In the genomic region with DNA sequence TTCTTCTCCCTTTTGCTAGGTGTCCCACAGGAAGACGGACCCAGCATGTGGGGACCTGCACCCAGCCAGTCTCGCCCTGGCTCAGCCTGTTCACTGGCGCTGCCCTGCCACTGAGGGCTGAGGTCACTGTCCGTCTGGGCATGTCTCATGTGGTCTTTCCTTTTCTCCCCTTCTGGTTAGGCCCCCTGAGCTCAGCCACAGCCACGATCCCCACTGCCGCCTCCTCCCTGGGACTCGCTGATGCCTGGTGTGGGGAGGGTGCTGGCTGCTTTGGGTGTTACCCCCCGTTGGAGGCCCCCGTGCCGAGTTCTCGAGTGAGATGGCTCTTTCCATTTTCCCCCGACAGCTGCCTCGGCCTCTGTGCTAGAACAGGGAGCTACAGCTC, we compare ENCODE assay signal across 13 cellular contexts. TPM values are rescaled to one million over a fixed set of nuclear protein-coding genes. Genes with fewer than 3 reads are reported as not detected.
DNase-seq lines count a peak whose midpoint lies in the region; ATAC-seq, FAIRE-seq and TF ChIP-seq lines count a peak whose summit lies in the region.
"Had no signal": no experiment of that assay in that cellular context is flagged by ENCODE, and none has a peak within 500 bp of the region (broad histone marks: within the 10 kb centered on the region; RNA-seq: fewer than 3 reads in every experiment).

No MANE protein-coding gene starts in this region.

- no peaks in the 10 kb centered on the region; the same call in 1 of the 2 replicates for H3K9me1 ChIP-seq in IMR-90 (ENCODE audit: insufficient read depth, low read length)

- H4K20me1 ChIP-seq in IMR-90 (ENCODE audit: insufficient read depth, low read length) (no peaks in the 10 kb centered on the region), GM12878 (ENCODE audit: control insufficient read depth, insufficient read depth) (no peaks in the 10 kb centered on the region)

- H4K8ac ChIP-seq in IMR-90 (ENCODE audit: low read depth in 2 of 2, low read length in 2 of 2), result peak overlapping the region; percentile 65 to 95; a peak in 3 of 4 replicates

- no peak overlapping the region for H3K27ac Mint-ChIP-seq in activated T-helper 2 cell treated with anti-CD3 and anti-CD28 coated beads, Interferon-gamma antibody, Interleukin-2, Interleukin-4, amounts not matched to agents 10 μg/mL and 5 μg/mL and 100 μg/mL, durations not matched to agents 14 hours and 24 hours and 36 hours

- no peak overlapping the region for H2BK120ac ChIP-seq in IMR-90 (ENCODE audit: low read depth, low read length)

- H3K27me3 ChIP-seq in IMR-90 (ENCODE audit: control insufficient read depth, insufficient read depth, low read length) (no peaks in the 10 kb centered on the region), GM12878 (replicated peaks in 1 of 2; ENCODE audit: control insufficient read depth in 2 of 2, insufficient read depth in 2 of 2, low read length in 1 of 2) (no peaks in the 10 kb centered on the region; a peak in 1 of 4 replicates), right lobe of liver (no peaks in the 10 kb centered on the region), stomach smooth muscle (ENCODE audit: control insufficient read depth in 1 of 2, insufficient read depth in 2 of 2, low read length in 2 of 2) (no peaks in the 10 kb centered on the region)

- H2AK9ac ChIP-seq in IMR-90 (replicated peaks; ENCODE audit: low read depth, low read length, poor library complexity), result peak overlapping the region; percentile 84

- peaks cover 7% of the 10 kb centered on the region; the same call in 1 of the 2 replicates for H3K4me1 ChIP-seq in IMR-90 (ENCODE audit: control insufficient read depth, insufficient read depth, low read length)
- H3K4me1 ChIP-seq in GM12878 (ENCODE audit: control insufficient read depth, insufficient read depth, low read length), result no peaks in the 10 kb centered on the region
- H3K4me1 ChIP-seq in right lobe of liver, result peaks cover 0 to 4% (median 0%) of the 10 kb centered on the region in 4 donors
- H3K4me1 ChIP-seq in stomach smooth muscle (ENCODE audit: control insufficient read depth, insufficient read depth, low read length), result peaks cover 22% of the 10 kb centered on the region

- TF ChIP-seq EP300 in GM12878 (IDR thresholded peaks at IDR 0.05; ENCODE audit: borderline replicate concordance in 1 of 2, control insufficient read depth in 1 of 2, low read depth in 2 of 2, low read length in 2 of 2), result no peak

- CTCF ChIA-PET in IMR-90 (lab: Yijun Ruan, JAX) (interaction anchor here (1.1 to 3.6 kb wide), 3 partner anchors 11 to 32 kb away, joined by 3 to 12 read pairs (median 3); no protein-coding TSS in a partner anchor), GM12878 (lab: Yijun Ruan, JAX) (no interaction called here)

- H3K9ac ChIP-seq in IMR-90 (ENCODE audit: low read depth, low read length) (no peak overlapping the region), GM12878 (ENCODE audit: control insufficient read depth, insufficient read depth, low read length) (no peak overlapping the region), stomach smooth muscle (ENCODE audit: low read length in 2 of 2) (peak overlapping the region in 1 of 2 donors; percentile 2)

- no peak overlapping the region; the same call in 1 of the 2 replicates for H4K5ac ChIP-seq in IMR-90 (ENCODE audit: low read depth, low read length)

- H3K36me3 Mint-ChIP-seq in activated T-helper 2 cell treated with anti-CD3 and anti-CD28 coated beads, Interferon-gamma antibody, Interleukin-2, Interleukin-4, amounts not matched to agents 10 μg/mL and 5 μg/mL and 100 μg/mL, durations not matched to agents 14 hours and 24 hours and 36 hours (ENCODE audit: low read depth), result peaks cover 2% of the 10 kb centered on the region

- no peak overlapping the region for H3K23ac ChIP-seq in IMR-90 (ENCODE audit: low read depth, low read length)

- FAIRE-seq in GM12878 (lab: Jason Lieb, UNC), result no peak
- FAIRE-seq: endothelial cell of umbilical vein, RCC 7860 had no signal

- H3K4me3 ChIP-seq in IMR-90 (ENCODE audit: insufficient read depth, low read depth, low read length) (no peak overlapping the region), GM12878 (no peak overlapping the region), right lobe of liver (no peak overlapping the region), stomach smooth muscle (ENCODE audit: low read length in 2 of 2) (peak overlapping the region in 1 of 2 donors; percentile 60)

- no peak overlapping the region for H3K4me2 ChIP-seq in IMR-90 (ENCODE audit: low read depth, low read length)
- no peak overlapping the region for H3K4me2 ChIP-seq in GM12878 (ENCODE audit: control insufficient read depth, insufficient read depth)

- DNase-seq in IMR-90 (no peak), GM12878 (ENCODE audit: low read depth, low spot score) (no peak), right lobe of liver (no peak), COLO668 (lab: John Stamatoyannopoulos, UW; ENCODE audit: unreplicated experiment) (no peak), A172 (ENCODE audit: low spot score) (no peak)
- DNase-seq in activated T-helper 2 cell treated with anti-CD3 and anti-CD28 coated beads, Interferon-gamma antibody, Interleukin-2, Interleukin-4, amounts not matched to agents 10 μg/mL and 5 μg/mL and 100 μg/mL, durations not matched to agents 14 hours and 24 hours and 36 hours (ENCODE audit: low spot score), result no peak
- DNase-seq: activated CD8-positive, alpha-beta memory T cell treated with anti-CD3 and anti-CD28 coated beads, Interleukin-2, amount 50 U/mL, for 48 hours; naive B cell; NCI-H446 treated with DMSO at 0.1 percent for 48 hours had no signal

- no peak for ATAC-seq in IMR-90 (ENCODE audit: low read depth)
- peak; percentile 50 for ATAC-seq in GM12878
- peak in 1 of 4 donors; percentile 14 for ATAC-seq in right lobe of liver
- ATAC-seq in GM19395 (IDR thresholded peaks at IDR 0.05; ENCODE audit: unreplicated experiment), result no peak

- dilution Hi-C loops in IMR-90 (cut with HindIII; ENCODE audit: low sequenced_read_pairs, unreplicated experiment), result no loop called here

- H3K79me1 ChIP-seq in IMR-90 (ENCODE audit: low read depth in 1 of 2, low read length in 2 of 2), result no peaks in the 10 kb centered on the region

- BruUV-seq in IMR-90 (replicated peaks; lab: Mats Ljungman, UMichigan), result no TSS peak
- no TSS peak for BruUV-seq in GM12878 (replicated peaks; lab: Mats Ljungman, UMichigan)

- H3K9me3 ChIP-seq in IMR-90 (ENCODE audit: control insufficient read depth, insufficient read depth, low read length), result no peaks in the 10 kb centered on the region
- H3K9me3 ChIP-seq in GM12878 (replicated peaks; ENCODE audit: control insufficient read depth, insufficient read depth, low read length), result no peaks in the 10 kb centered on the region
- H3K9me3 ChIP-seq in right lobe of liver, result no peaks in the 10 kb centered on the region
- H3K9me3 ChIP-seq in stomach smooth muscle (ENCODE audit: control insufficient read depth in 2 of 2, low read length in 2 of 2), result no peaks in the 10 kb centered on the region

- TF ChIP-seq POLR2A in IMR-90 (IDR thresholded peaks at IDR 0.05; ENCODE audit: low read depth, low read length), result no peak
- TF ChIP-seq POLR2A in GM12878 (IDR thresholded peaks at IDR 0.05; ENCODE audit: low read depth, low read length), result no peak
- no peak for TF ChIP-seq POLR2A in right lobe of liver (IDR thresholded peaks at IDR 0.05)

- in situ Hi-C loops in IMR-90 (cut with MboI; ENCODE audit: low sequenced_read_pairs) (loop anchor here (10.0 kb wide), 1 partner anchor 138 kb away; no protein-coding TSS in a partner anchor), GM12878 (cut with MboI) (no loop called here)

- H2BK15ac ChIP-seq in IMR-90 (ENCODE audit: low read depth, low read length), result peak overlapping the region; percentile 37; the same call in 1 of the 3 replicates

- peaks cover 7% of the 10 kb centered on the region for H3K36me3 ChIP-seq in IMR-90 (ENCODE audit: control insufficient read depth, insufficient read depth, low read length)
- no peaks in the 10 kb centered on the region for H3K36me3 ChIP-seq in GM12878 (ENCODE audit: control insufficient read depth in 2 of 2, insufficient read depth in 2 of 2, low read length in 1 of 2)
- H3K36me3 ChIP-seq in right lobe of liver, result peaks cover 0 to 10% (median under 1%) of the 10 kb centered on the region in 4 donors
- H3K36me3 ChIP-seq in stomach smooth muscle (ENCODE audit: control insufficient read depth in 2 of 2, insufficient read depth in 2 of 2, low read length in 2 of 2), result peaks cover 0 to 2% of the 10 kb centered on the region in 2 donors

- 83% methylated on average over 3 of the region's 13 CpGs; no CpG with 5 or more reads in 1 of the 2 experiments for WGBS in IMR-90 (ENCODE audit: extremely low coverage in 2 of 2, insufficient read length in 1 of 2), 2 experiments
- 81% methylated on average over 10 of the region's 13 CpGs for WGBS in GM12878 (ENCODE audit: insufficient coverage, insufficient replicate concordance, low lambda C conversion rate, missing lambda C conversion rate)
- WGBS in right lobe of liver (ENCODE audit: insufficient coverage, low coverage, low lambda C conversion rate, missing lambda C conversion rate), result 77% methylated on average over 8 of the region's 13 CpGs

- peaks cover 2% of the 10 kb centered on the region for H3K27me3 Mint-ChIP-seq in activated T-helper 2 cell treated with anti-CD3 and anti-CD28 coated beads, Interferon-gamma antibody, Interleukin-2, Interleukin-4, amounts not matched to agents 10 μg/mL and 5 μg/mL and 100 μg/mL, durations not matched to agents 14 hours and 24 hours and 36 hours (ENCODE audit: low read depth)

- no peak overlapping the region for H2BK5ac ChIP-seq in IMR-90 (ENCODE audit: low read depth, low read length, poor library complexity, severe bottlenecking)

- TF ChIP-seq RAD21 in IMR-90 (IDR thresholded peaks at IDR 0.05; ENCODE audit: low read length) (no peak), GM12878 (IDR thresholded peaks at IDR 0.05; ENCODE audit: insufficient read depth, low read depth, low read length) (no peak)

- no peak overlapping the region for H3K18ac ChIP-seq in IMR-90 (ENCODE audit: low read depth, low read length)

- H3K79me2 ChIP-seq in GM12878 (ENCODE audit: control insufficient read depth, insufficient read depth, low read length), result no peaks in the 10 kb centered on the region

- RAD21 ChIA-PET in GM12878 (lab: Charles Lee; ENCODE audit: unreplicated experiment), result interaction anchor here (1.0 kb wide), 1 partner anchor 25 kb away, joined by 3 read pairs; no protein-coding TSS in a partner anchor

- POLR2A ChIA-PET in IMR-90 (lab: Charles Lee; ENCODE audit: unreplicated experiment), result no interaction called here
- POLR2A ChIA-PET in GM12878 (lab: Charles Lee), result interaction anchor here (0.8 kb wide), 1 partner anchor 11 kb away, joined by 3 read pairs; no protein-coding TSS in a partner anchor

- no peaks in the 10 kb centered on the region for H3K9me3 Mint-ChIP-seq in activated T-helper 2 cell treated with anti-CD3 and anti-CD28 coated beads, Interferon-gamma antibody, Interleukin-2, Interleukin-4, amounts not matched to agents 10 μg/mL and 5 μg/mL and 100 μg/mL, durations not matched to agents 14 hours and 24 hours and 36 hours
- H3K9me3 Mint-ChIP-seq: naive B cell had no signal

- H2AK5ac ChIP-seq in IMR-90 (ENCODE audit: low read depth, low read length), result peak overlapping the region; percentile 40; the same call in 1 of the 2 replicates

- H2AFZ ChIP-seq in IMR-90 (replicated peaks; ENCODE audit: low read length, poor library complexity), result peak overlapping the region; percentile 82
- H2AFZ ChIP-seq in GM12878 (ENCODE audit: control insufficient read depth, low read depth, low read length), result no peak overlapping the region

- H3K4me3 Mint-ChIP-seq in activated T-helper 2 cell treated with anti-CD3 and anti-CD28 coated beads, Interferon-gamma antibody, Interleukin-2, Interleukin-4, amounts not matched to agents 10 μg/mL and 5 μg/mL and 100 μg/mL, durations not matched to agents 14 hours and 24 hours and 36 hours (ENCODE audit: low read depth), result no peak overlapping the region

- peaks cover 10% of the 10 kb centered on the region for H3K4me1 Mint-ChIP-seq in activated T-helper 2 cell treated with anti-CD3 and anti-CD28 coated beads, Interferon-gamma antibody, Interleukin-2, Interleukin-4, amounts not matched to agents 10 μg/mL and 5 μg/mL and 100 μg/mL, durations not matched to agents 14 hours and 24 hours and 36 hours (ENCODE audit: low read depth)

- no peak overlapping the region for H3K56ac ChIP-seq in IMR-90 (ENCODE audit: extremely low read depth, insufficient read depth, low read length)

- peak overlapping the region; percentile 55 for H4K91ac ChIP-seq in IMR-90 (ENCODE audit: insufficient read depth, low read depth, low read length)

- no peak for TF ChIP-seq CTCF in IMR-90 (conservative IDR thresholded peaks at IDR 0.05; ENCODE audit: low read depth, low read length)
- no peak for TF ChIP-seq CTCF in GM12878 (IDR thresholded peaks at IDR 0.05 in 2 of 3, conservative IDR thresholded peaks at IDR 0.05 in 1 of 3; ENCODE audit: control insufficient read depth in 2 of 3, extremely low read depth in 1 of 3, insufficient read depth in 1 of 3, low read depth in 3 of 3, low read length in 3 of 3)
- no peak for TF ChIP-seq CTCF in right lobe of liver (IDR thresholded peaks at IDR 0.05)

- H3K14ac ChIP-seq in IMR-90 (replicated peaks; ENCODE audit: low read depth, low read length), result no peak overlapping the region

- no peak overlapping the region; the same call in 1 of the 2 replicates for H2BK20ac ChIP-seq in IMR-90 (ENCODE audit: low read depth, low read length)

- SMC1A ChIA-PET in GM12878 (lab: Charles Lee; ENCODE audit: uncharacterized antibody, unreplicated experiment), result no interaction called here

- no peak overlapping the region; the same call in 1 of the 2 replicates for H3K4ac ChIP-seq in IMR-90 (ENCODE audit: low read depth, low read length)

- intact Hi-C loops in IMR-90 (cut with micrococcal nuclease) (no loop called here), GM12878 (cut with micrococcal nuclease; ENCODE audit: unreplicated experiment) (no loop called here), right lobe of liver (cut with DNase I) (loop anchor here in 1 of 2 donors (10.0 kb wide), 1 partner anchor 128 kb away; the partner anchor contains the start of gene BHLHE23)
- intact Hi-C loops in activated T-helper 2 cell treated with anti-CD3 and anti-CD28 coated beads, Interferon-gamma antibody, Interleukin-2, Interleukin-4, amounts not matched to agents 10 μg/mL and 5 μg/mL and 100 μg/mL, durations not matched to agents 14 hours and 24 hours and 36 hours (cut with micrococcal nuclease), result no loop called here

- H3K27ac ChIP-seq in IMR-90 (ENCODE audit: insufficient read depth, low read length), result no peak overlapping the region
- no peak overlapping the region for H3K27ac ChIP-seq in GM12878 (ENCODE audit: control insufficient read depth, insufficient read depth)
- H3K27ac ChIP-seq in right lobe of liver, result peak overlapping the region in 2 of 3 donors; percentile 23 to 59
- peak overlapping the region; percentile 66 for H3K27ac ChIP-seq in stomach smooth muscle (ENCODE audit: low read length)

RNA-seq across cellular contexts. Expression of gene TCFL5, which starts 14.8 kb away (rescaled TPM):
- total RNA-seq in IMR-90 (2012; rRNA removed), result 8.2 and 8.3 TPM in 2 replicates
- 5.6 and 6.0 TPM in 2 replicates for polyA plus RNA-seq in IMR-90 (2012; rRNA removed)
- 2.6 and 3.6 TPM in 2 replicates for polyA plus RNA-seq in IMR-90 (2012; cell fraction: cytosol; rRNA removed)
- 2.4 and 9.6 TPM in 2 replicates for polyA plus RNA-seq in IMR-90 (2012; cell fraction: nucleus; rRNA removed; ENCODE audit: low replicate concordance)
- total RNA-seq in GM12878 (2013; cell fraction: nucleolus; rRNA removed), result 2.7 and 2.8 TPM in 2 replicates
- total RNA-seq in GM12878 (2014; rRNA removed), result 7.8 and 8.1 TPM in 2 replicates
- 5.9 and 6.6 TPM in 2 replicates for total RNA-seq in GM12878 (2014; rRNA removed; fragmentation: Illumina TruSeq; extraction: Trizol)
- 7.3 and 8.1 TPM in 2 replicates for total RNA-seq in GM12878 (2021)
- 2.6 TPM for polyA plus RNA-seq in GM12878 (2011; ENCODE audit: low read depth)
- polyA plus RNA-seq in GM12878 (2011; rRNA removed), result 2.5 and 3.3 TPM in 2 replicates
- polyA plus RNA-seq in GM12878 (2011; cell fraction: cytosol; rRNA removed), result 1.5 and 1.7 TPM in 2 replicates
- 1.6 and 2.0 TPM in 2 replicates for polyA plus RNA-seq in GM12878 (2011; cell fraction: nucleus; rRNA removed)
- polyA plus RNA-seq in GM12878 (2012), result 3.2 and 4.8 TPM in 2 replicates
- 5.0 and 6.3 TPM in 2 replicates for polyA plus RNA-seq in GM12878 (2014; fragmentation: Illumina TruSeq; extraction: Trizol)
- 1 to 10 TPM; 1.4 to 1.6 TPM for polyA plus RNA-seq in GM12878 (2014; fragmentation: Nextera tagmentation; extraction: Ambion mirVana)
- 5.1 and 5.7 TPM in 2 replicates for polyA plus RNA-seq in GM12878 (2014; rRNA removed)
- polyA plus RNA-seq in GM12878 (2016; fragmentation: Nextera tagmentation; extraction: Ambion mirVana), result under 1 TPM; 0.48 to 0.58 TPM
- polyA minus RNA-seq in GM12878 (2011; rRNA and poly(A)+ RNA removed), result 1.0 and 1.5 TPM in 2 replicates
- polyA minus RNA-seq in GM12878 (2011; cell fraction: cytosol; rRNA and poly(A)+ RNA removed), result 1.5 and 1.7 TPM in 2 replicates
- 0.57 and 0.60 TPM in 2 replicates for polyA minus RNA-seq in GM12878 (2011; cell fraction: nucleus; rRNA and poly(A)+ RNA removed)
- total RNA-seq in right lobe of liver, result 1 to 10 TPM; 2.9 to 5.1 (median 3.9) TPM
- 5.7 and 7.1 TPM in 2 replicates for total RNA-seq in activated T-helper 2 cell treated with anti-CD3 and anti-CD28 coated beads, Interferon-gamma antibody, Interleukin-2, Interleukin-4, amounts not matched to agents 10 μg/mL and 5 μg/mL and 100 μg/mL, durations not matched to agents 14 hours and 24 hours and 36 hours
- total RNA-seq in A172 (2014; rRNA removed; shearing (Covaris generic)), result 23.7 and 24.1 TPM in 2 replicates

RNA-seq across cellular contexts. Expression of gene DIDO1, which starts 49.9 kb away (rescaled TPM):
- total RNA-seq in IMR-90 (2012; rRNA removed) (28.1 and 38.3 TPM in 2 replicates), GM12878 (2014; rRNA removed) (40.9 and 41.5 TPM in 2 replicates), GM12878 (2014; rRNA removed; fragmentation: Illumina TruSeq; extraction: Trizol) (33.8 and 36.0 TPM in 2 replicates), GM12878 (2021) (52.1 and 56.4 TPM in 2 replicates), right lobe of liver (10 to 100 TPM; 18.3 to 28.1 (median 21.1) TPM)
- polyA plus RNA-seq in IMR-90 (2012; rRNA removed) (17.5 and 21.8 TPM in 2 replicates), GM12878 (2011; rRNA removed) (40.4 and 47.4 TPM in 2 replicates), GM12878 (2014; fragmentation: Illumina TruSeq; extraction: Trizol) (39.4 and 44.2 TPM in 2 replicates), GM12878 (2014; fragmentation: Nextera tagmentation; extraction: Ambion mirVana) (1 to 10 TPM; 5.5 to 7.8 TPM), GM12878 (2014; rRNA removed) (40.6 and 40.8 TPM in 2 replicates), GM12878 (2016; fragmentation: Nextera tagmentation; extraction: Ambion mirVana) (10 to 100 TPM; 24.7 to 28.5 TPM)
- polyA plus RNA-seq in IMR-90 (2012; cell fraction: cytosol; rRNA removed), result 10.8 and 13.3 TPM in 2 replicates
- polyA plus RNA-seq in IMR-90 (2012; cell fraction: nucleus; rRNA removed; ENCODE audit: low replicate concordance), result 47.1 and 74.1 TPM in 2 replicates
- 158 and 180 TPM in 2 replicates for total RNA-seq in GM12878 (2013; cell fraction: nucleolus; rRNA removed)
- polyA plus RNA-seq in GM12878 (2011; ENCODE audit: low read depth), result 21.4 TPM
- polyA plus RNA-seq in GM12878 (2011; cell fraction: cytosol; rRNA removed), result 43.3 and 47.3 TPM in 2 replicates
- polyA plus RNA-seq in GM12878 (2011; cell fraction: nucleus; rRNA removed), result 185 and 192 TPM in 2 replicates
- polyA plus RNA-seq in GM12878 (2012), result 32.5 and 32.6 TPM in 2 replicates
- polyA minus RNA-seq in GM12878 (2011; rRNA and poly(A)+ RNA removed), result 38.1 and 42.9 TPM in 2 replicates
- polyA minus RNA-seq in GM12878 (2011; cell fraction: cytosol; rRNA and poly(A)+ RNA removed), result 12.7 and 13.5 TPM in 2 replicates
- 38.0 and 59.5 TPM in 2 replicates for polyA minus RNA-seq in GM12878 (2011; cell fraction: nucleus; rRNA and poly(A)+ RNA removed)
- 57.9 and 59.8 TPM in 2 replicates for total RNA-seq in activated T-helper 2 cell treated with anti-CD3 and anti-CD28 coated beads, Interferon-gamma antibody, Interleukin-2, Interleukin-4, amounts not matched to agents 10 μg/mL and 5 μg/mL and 100 μg/mL, durations not matched to agents 14 hours and 24 hours and 36 hours
- total RNA-seq in A172 (2014; rRNA removed; shearing (Covaris generic)), result 33.8 and 38.1 TPM in 2 replicates

RNA-seq across cellular contexts. Expression of gene COL9A3, which starts 59.6 kb away (rescaled TPM):
- total RNA-seq in IMR-90 (2012; rRNA removed), result 0.28 and 0.36 TPM in 2 replicates
- polyA plus RNA-seq in IMR-90 (2012; rRNA removed), result 1.4 TPM in 2 replicates
- polyA plus RNA-seq in IMR-90 (2012; cell fraction: cytosol; rRNA removed), result 2.3 and 2.9 TPM in 2 replicates
- 11.3 and 14.6 TPM in 2 replicates for polyA plus RNA-seq in IMR-90 (2012; cell fraction: nucleus; rRNA removed; ENCODE audit: low replicate concordance)
- 4.6 and 4.9 TPM in 2 replicates for total RNA-seq in GM12878 (2013; cell fraction: nucleolus; rRNA removed)
- total RNA-seq in GM12878 (2014; rRNA removed), result 1.1 and 2.0 TPM in 2 replicates
- total RNA-seq in GM12878 (2014; rRNA removed; fragmentation: Illumina TruSeq; extraction: Trizol), result 0.51 and 0.63 TPM in 2 replicates
- total RNA-seq in GM12878 (2021), result 0.96 and 1.0 TPM in 2 replicates
- polyA plus RNA-seq in GM12878 (2011; ENCODE audit: low read depth), result not detected
- 1.7 and 2.1 TPM in 2 replicates for polyA plus RNA-seq in GM12878 (2011; rRNA removed)
- 1.7 and 2.2 TPM in 2 replicates for polyA plus RNA-seq in GM12878 (2011; cell fraction: cytosol; rRNA removed)
- 7.7 and 11.8 TPM in 2 replicates for polyA plus RNA-seq in GM12878 (2011; cell fraction: nucleus; rRNA removed)
- polyA plus RNA-seq in GM12878 (2012), result 1.5 and 2.4 TPM in 2 replicates
- polyA plus RNA-seq in GM12878 (2014; fragmentation: Illumina TruSeq; extraction: Trizol), result 0.21 TPM in 1 of 2 replicates, not detected in the other
- polyA plus RNA-seq in GM12878 (2014; fragmentation: Nextera tagmentation; extraction: Ambion mirVana), result under 1 TPM in 1 of 2 experiments, not detected in 1; 0.09 TPM
- polyA plus RNA-seq in GM12878 (2014; rRNA removed), result 1.2 and 1.4 TPM in 2 replicates
- polyA plus RNA-seq in GM12878 (2016; fragmentation: Nextera tagmentation; extraction: Ambion mirVana), result under 1 TPM; 0.13 to 0.29 TPM
- polyA minus RNA-seq in GM12878 (2011; rRNA and poly(A)+ RNA removed), result 0.82 TPM in 1 of 2 replicates, not detected in the other
- polyA minus RNA-seq in GM12878 (2011; cell fraction: cytosol; rRNA and poly(A)+ RNA removed), result 0.53 and 0.62 TPM in 2 replicates
- polyA minus RNA-seq in GM12878 (2011; cell fraction: nucleus; rRNA and poly(A)+ RNA removed), result 1.3 TPM in 1 of 2 replicates, not detected in the other
- total RNA-seq in right lobe of liver, result 1 to 10 TPM; 1.5 to 7.6 (median 3.5) TPM
- total RNA-seq in activated T-helper 2 cell treated with anti-CD3 and anti-CD28 coated beads, Interferon-gamma antibody, Interleukin-2, Interleukin-4, amounts not matched to agents 10 μg/mL and 5 μg/mL and 100 μg/mL, durations not matched to agents 14 hours and 24 hours and 36 hours, result 0.27 and 0.32 TPM in 2 replicates
- 1.9 and 2.8 TPM in 2 replicates for total RNA-seq in A172 (2014; rRNA removed; shearing (Covaris generic))

Comparison
In these comparisons a context has a peak if more than half of its experiments do, and no peak if none do; other contexts are left out.
1. H3K27ac ChIP-seq: peak in right lobe of liver (2 of 3) and stomach smooth muscle (single experiment); none in IMR-90 (single experiment) and GM12878 (single experiment).